8 cellular contexts compared by ENCODE assay signal in the genomic region with DNA sequence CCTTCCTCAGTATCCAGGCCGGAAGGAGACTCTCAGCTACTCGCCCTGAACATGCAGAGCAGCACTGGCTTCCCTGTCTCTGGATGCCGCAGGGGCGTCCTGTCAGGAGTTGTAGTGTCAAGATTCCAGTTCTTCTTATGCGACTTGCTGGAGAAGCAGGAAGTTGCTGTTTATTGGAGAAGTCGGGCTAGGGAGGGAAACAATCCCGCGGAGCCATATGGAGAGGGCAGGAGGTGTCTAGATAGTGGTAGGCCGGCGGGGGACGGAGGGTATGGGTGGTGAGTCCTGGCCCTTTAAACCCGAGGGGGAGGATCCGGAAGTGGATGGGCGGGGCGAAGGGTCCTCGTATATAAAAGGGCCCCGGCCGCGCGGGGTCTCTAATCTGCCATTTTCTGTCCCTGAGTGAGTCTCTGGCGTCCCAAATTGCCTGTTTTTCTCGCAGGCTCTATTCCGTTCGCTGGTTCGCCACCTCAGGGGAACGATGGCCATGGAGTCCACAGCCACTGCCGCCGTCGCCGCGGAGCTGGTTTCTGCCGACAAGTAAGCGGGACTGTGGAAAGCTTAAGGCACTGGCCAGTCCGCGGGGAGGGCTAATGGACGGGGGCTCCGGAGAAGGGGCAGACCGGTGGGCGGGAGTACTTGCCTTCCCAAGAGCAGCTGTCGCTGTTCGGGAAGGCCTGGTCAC. TPM values are rescaled to one million over a fixed set of nuclear protein-coding genes. Genes with fewer than 3 reads are reported as not detected.
A peak's percentile ranks its signal among the peaks of the same experiment; 100 is the strongest.
DNase-seq lines count a peak whose midpoint lies in the region; ATAC-seq and TF ChIP-seq lines count a peak whose summit lies in the region.

A gene with protein sequence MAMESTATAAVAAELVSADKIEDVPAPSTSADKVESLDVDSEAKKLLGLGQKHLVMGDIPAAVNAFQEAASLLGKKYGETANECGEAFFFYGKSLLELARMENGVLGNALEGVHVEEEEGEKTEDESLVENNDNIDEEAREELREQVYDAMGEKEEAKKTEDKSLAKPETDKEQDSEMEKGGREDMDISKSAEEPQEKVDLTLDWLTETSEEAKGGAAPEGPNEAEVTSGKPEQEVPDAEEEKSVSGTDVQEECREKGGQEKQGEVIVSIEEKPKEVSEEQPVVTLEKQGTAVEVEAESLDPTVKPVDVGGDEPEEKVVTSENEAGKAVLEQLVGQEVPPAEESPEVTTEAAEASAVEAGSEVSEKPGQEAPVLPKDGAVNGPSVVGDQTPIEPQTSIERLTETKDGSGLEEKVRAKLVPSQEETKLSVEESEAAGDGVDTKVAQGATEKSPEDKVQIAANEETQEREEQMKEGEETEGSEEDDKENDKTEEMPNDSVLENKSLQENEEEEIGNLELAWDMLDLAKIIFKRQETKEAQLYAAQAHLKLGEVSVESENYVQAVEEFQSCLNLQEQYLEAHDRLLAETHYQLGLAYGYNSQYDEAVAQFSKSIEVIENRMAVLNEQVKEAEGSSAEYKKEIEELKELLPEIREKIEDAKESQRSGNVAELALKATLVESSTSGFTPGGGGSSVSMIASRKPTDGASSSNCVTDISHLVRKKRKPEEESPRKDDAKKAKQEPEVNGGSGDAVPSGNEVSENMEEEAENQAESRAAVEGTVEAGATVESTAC (plus strand): TSS at position 376 of the 685 bp plus-strand sequence. CDS start 106 bp downstream, at position 482.

- H3K4me3 ChIP-seq in GM12875 (ENCODE audit: low read depth, low read length), result peak within 1 kb of the TSS; percentile 100
- peak within 1 kb of the TSS; percentile 81 for H3K4me3 ChIP-seq in SU-DHL-6 (ENCODE audit: insufficient read depth, low read length, poor library complexity, severe bottlenecking)
- peak within 1 kb of the TSS; percentile 100 for H3K4me3 ChIP-seq in trophoblast cell (ENCODE audit: low read depth, low read length)
- H3K4me3 ChIP-seq in tibial artery, result peak within 1 kb of the TSS; percentile 89 to 97

- peak within 1 kb of the TSS; percentile 78 for H3K27ac ChIP-seq in SU-DHL-6 (ENCODE audit: low read depth, low read length)
- H3K27ac ChIP-seq in trophoblast cell (ENCODE audit: low read depth, low read length), result peak within 1 kb of the TSS; percentile 81
- H3K27ac ChIP-seq in tibial artery, result peak within 1 kb of the TSS; percentile 92 to 97

- H3K79me2 ChIP-seq in SU-DHL-6 (ENCODE audit: insufficient read depth, low read length) (peaks cover 49% of the 10 kb centered on the region), trophoblast cell (ENCODE audit: control insufficient read depth, insufficient read depth, low read length, poor library complexity) (peaks cover 29% of the 10 kb centered on the region)

- peaks cover 27% of the 10 kb centered on the region for H4K20me1 ChIP-seq in SU-DHL-6 (ENCODE audit: low read depth, low read length)

- H3K36me3 ChIP-seq in SU-DHL-6 (ENCODE audit: low read length) (no peaks in the 10 kb centered on the region), trophoblast cell (ENCODE audit: control insufficient read depth in 1 of 2, insufficient read depth in 2 of 2, low read length in 2 of 2) (peaks cover 0 to 4% of the 10 kb centered on the region in 2 experiments), tibial artery (no peaks in the 10 kb centered on the region)

- H3K4me2 ChIP-seq in SU-DHL-6 (ENCODE audit: low read depth, low read length, poor library complexity, severe bottlenecking), result peak within 1 kb of the TSS; percentile 87
- peak within 1 kb of the TSS; percentile 80 for H3K4me2 ChIP-seq in trophoblast cell (ENCODE audit: low read length)

- peak; percentile 88 for DNase-seq in NCI-H128 (lab: John Stamatoyannopoulos, UW; ENCODE audit: unreplicated experiment)
- DNase-seq in activated naive CD8-positive, alpha-beta T cell treated with anti-CD3 and anti-CD28 coated beads, Interleukin-2, amount 10 ng/mL, durations not matched to agents 7 days and 5 days, result peak; percentile 96
- DNase-seq in Right ventricle myocardium superior, result peak; percentile 95
- peak; percentile 83 to 94 for DNase-seq in trophoblast cell
- peak; percentile 90 to 93 for DNase-seq in tibial artery

- H3K9ac ChIP-seq in SU-DHL-6 (ENCODE audit: low read length) (peak within 1 kb of the TSS; percentile 96), trophoblast cell (ENCODE audit: low read length) (peak within 1 kb of the TSS; percentile 99)

- H2AK5ac ChIP-seq in trophoblast cell (ENCODE audit: low read length), result peak within 1 kb of the TSS; percentile 98

- peaks cover 9% of the 10 kb centered on the region for H3K79me1 ChIP-seq in trophoblast cell (ENCODE audit: low read length)

- H4K91ac ChIP-seq in trophoblast cell (ENCODE audit: low read depth, low read length), result peak within 1 kb of the TSS; percentile 81

- H3K4me3 Mint-ChIP-seq in activated naive CD8-positive, alpha-beta T cell treated with anti-CD3 and anti-CD28 coated beads, Interleukin-2, amount 10 ng/mL, durations not matched to agents 7 days and 5 days, result peak within 1 kb of the TSS; percentile 93

- peaks cover 23% of the 10 kb centered on the region for H3K4me1 Mint-ChIP-seq in activated naive CD8-positive, alpha-beta T cell treated with anti-CD3 and anti-CD28 coated beads, Interleukin-2, amount 10 ng/mL, durations not matched to agents 7 days and 5 days

- peak within 1 kb of the TSS; percentile 100 for H3K27ac Mint-ChIP-seq in activated naive CD8-positive, alpha-beta T cell treated with anti-CD3 and anti-CD28 coated beads, Interleukin-2, amount 10 ng/mL, durations not matched to agents 7 days and 5 days

- peaks cover 7% of the 10 kb centered on the region for H3K36me3 Mint-ChIP-seq in activated naive CD8-positive, alpha-beta T cell treated with anti-CD3 and anti-CD28 coated beads, Interleukin-2, amount 10 ng/mL, durations not matched to agents 7 days and 5 days

- intact Hi-C loops in Right ventricle myocardium superior (cut with DNase I), result no loop called here
- intact Hi-C loops in tibial artery (cut with DNase I; ENCODE audit: low total_unique reads), result no loop called here

- POLR2A ChIA-PET in activated naive CD8-positive, alpha-beta T cell treated with anti-CD3 and anti-CD28 coated beads, Interleukin-2, amount 10 ng/mL, durations not matched to agents 7 days and 5 days (lab: Charles Lee), result interaction anchor here (0.5 to 4.6 kb wide), 20 partner anchors 29 to 909 kb away, joined by 3 to 36 read pairs (median 4); a partner anchor contains a TSS

- peak within 1 kb of the TSS; percentile 79 for H4K12ac ChIP-seq in trophoblast cell (ENCODE audit: low read depth, low read length)

- H3K27me3 ChIP-seq in SU-DHL-6 (ENCODE audit: low read length), result no peaks in the 10 kb centered on the region
- H3K27me3 ChIP-seq in trophoblast cell (ENCODE audit: insufficient read depth, low read length), result no peaks in the 10 kb centered on the region
- H3K27me3 ChIP-seq in tibial artery, result no peaks in the 10 kb centered on the region

- TF ChIP-seq CTCF in GM12875 (IDR thresholded peaks at IDR 0.05; ENCODE audit: borderline replicate concordance, insufficient read depth, low read depth, low read length), result no peak
- no peak for TF ChIP-seq CTCF in SU-DHL-6 (IDR thresholded peaks at IDR 0.05; ENCODE audit: insufficient read depth, low read length, poor library complexity, severe bottlenecking)
- peak in 1 of 2 experiments; percentile 5 for TF ChIP-seq CTCF in tibial artery (IDR thresholded peaks at IDR 0.05)

- peak within 1 kb of the TSS; percentile 74 for H2BK120ac ChIP-seq in trophoblast cell (ENCODE audit: insufficient read depth, low read length, poor library complexity)

- no peaks in the 10 kb centered on the region for H3K9me2 ChIP-seq in SU-DHL-6 (replicated peaks; ENCODE audit: insufficient read depth, low read length)

- peak within 1 kb of the TSS; percentile 97 for H3K14ac ChIP-seq in trophoblast cell (ENCODE audit: low read length)

- H3K9me3 ChIP-seq in SU-DHL-6 (ENCODE audit: insufficient read depth, low read length) (no peaks in the 10 kb centered on the region), trophoblast cell (ENCODE audit: insufficient read depth, low read depth, low read length) (peaks cover 2% of the 10 kb centered on the region), tibial artery (no peaks in the 10 kb centered on the region)

- H3K27me3 Mint-ChIP-seq in activated naive CD8-positive, alpha-beta T cell treated with anti-CD3 and anti-CD28 coated beads, Interleukin-2, amount 10 ng/mL, durations not matched to agents 7 days and 5 days, result no peaks in the 10 kb centered on the region

- H3F3A ChIP-seq in SU-DHL-6 (ENCODE audit: insufficient read depth), result peaks cover 10% of the 10 kb centered on the region

- no peak within 1 kb of the TSS for H3K23ac ChIP-seq in trophoblast cell (ENCODE audit: low read length)

- no CpG with 5 or more reads among the region's 41 CpGs for WGBS in trophoblast cell (ENCODE audit: extremely low coverage, insufficient coverage, insufficient read length)

- H3K4ac ChIP-seq in trophoblast cell (ENCODE audit: low read depth, low read length), result peak within 1 kb of the TSS; percentile 82

- peak within 1 kb of the TSS; percentile 15 for H2BK12ac ChIP-seq in trophoblast cell (ENCODE audit: low read length)

- H2BK5ac ChIP-seq in trophoblast cell (ENCODE audit: low read depth, low read length, poor library complexity), result peak within 1 kb of the TSS; percentile 78

- H4K8ac ChIP-seq in trophoblast cell (ENCODE audit: low read depth, low read length), result peak within 1 kb of the TSS; percentile 83

- H3K9me3 Mint-ChIP-seq in activated naive CD8-positive, alpha-beta T cell treated with anti-CD3 and anti-CD28 coated beads, Interleukin-2, amount 10 ng/mL, durations not matched to agents 7 days and 5 days, result no peaks in the 10 kb centered on the region

- H2AFZ ChIP-seq in SU-DHL-6 (ENCODE audit: low read depth, low read length, severe bottlenecking) (peak within 1 kb of the TSS; percentile 96), trophoblast cell (ENCODE audit: insufficient read depth, low read length, poor library complexity) (peak within 1 kb of the TSS; percentile 77)

- H3K4me1 ChIP-seq in trophoblast cell (ENCODE audit: control insufficient read depth in 1 of 2, insufficient read depth in 2 of 2, low read length in 2 of 2) (peaks cover 3 to 8% of the 10 kb centered on the region in 2 experiments), tibial artery (peaks cover 0 to 30% (median 15%) of the 10 kb centered on the region in 4 donors)

- ATAC-seq in HG02678 (IDR thresholded peaks at IDR 0.05; ENCODE audit: unreplicated experiment), result peak; percentile 52
- ATAC-seq in activated naive CD8-positive, alpha-beta T cell treated with anti-CD3 and anti-CD28 coated beads, Interleukin-2, amount 10 ng/mL, durations not matched to agents 7 days and 5 days (ENCODE audit: low read depth), result peak; percentile 48
- ATAC-seq in Right ventricle myocardium superior (ENCODE audit: poor library complexity), result peak; percentile 93

- H3K18ac ChIP-seq in trophoblast cell (ENCODE audit: low read length), result peak within 1 kb of the TSS; percentile 95

RNA-seq across cellular contexts. Expression of the gene that starts here (rescaled TPM):
- 100 to 1,000 TPM; 184 to 188 TPM for total RNA-seq in activated naive CD8-positive, alpha-beta T cell treated with anti-CD3 and anti-CD28 coated beads, Interleukin-2, amount 10 ng/mL, durations not matched to agents 7 days and 5 days
- 28.7 TPM for total RNA-seq in Right ventricle myocardium superior
- polyA plus RNA-seq in trophoblast cell (2013), result 129 and 144 TPM in 2 replicates

Comparison
In these comparisons a context has a peak if more than half of its experiments do, and no peak if none do; other contexts are left out.
1. Peak in every context shown above with its lines: DNase-seq, ATAC-seq, H3K4me3 ChIP-seq and H3K27ac ChIP-seq.